ENCODE assay signal across 1 cellular context in the genomic region with DNA sequence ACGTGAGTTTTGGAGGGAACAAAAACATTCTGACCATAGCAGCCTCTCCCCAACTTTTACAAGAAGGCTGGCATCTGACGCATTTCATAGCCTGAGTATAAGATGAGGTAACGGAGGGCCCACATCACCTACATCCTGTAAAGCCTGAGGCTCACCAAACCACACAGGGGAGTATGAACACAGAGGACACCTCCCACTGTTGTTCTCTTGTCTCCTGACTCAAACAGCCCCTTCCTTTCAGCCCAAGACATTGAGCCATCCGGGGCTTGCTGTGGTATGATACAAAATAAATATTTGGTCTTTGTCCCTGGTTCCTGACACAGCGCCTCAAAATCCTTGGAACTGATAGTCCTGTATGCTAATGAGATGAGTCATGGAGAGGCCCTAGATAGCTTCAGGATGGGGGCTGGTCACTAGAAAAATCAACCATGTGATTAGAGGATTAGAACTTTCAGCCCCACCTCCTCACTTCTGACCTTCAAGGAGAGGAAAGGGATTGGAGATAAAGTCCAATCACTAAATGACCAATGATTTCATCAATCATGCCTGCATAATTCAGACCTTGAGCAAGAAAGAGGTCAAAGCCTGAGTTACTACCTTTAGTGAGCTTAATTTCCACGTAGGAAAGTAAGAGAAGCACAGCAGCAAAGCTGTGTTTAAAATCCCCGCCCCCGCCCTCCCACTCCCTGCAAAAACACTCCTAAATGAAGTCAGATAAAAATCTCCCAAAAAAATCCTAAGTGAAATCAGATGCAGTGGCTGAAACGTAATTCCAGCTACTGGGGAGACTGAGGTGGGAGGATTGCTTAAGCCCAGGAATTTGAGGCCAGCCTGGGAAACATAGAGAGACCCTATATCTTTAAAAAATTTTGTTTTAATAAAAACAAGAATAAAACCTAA.
TF ChIP-seq lines count a peak whose summit lies in the region.

No MANE protein-coding gene starts in this region.

TF ChIP-seq in IMR-90, 13 proteins besides CTCF, POLR2A, EP300 and RAD21 (continued from another document):
- TF ChIP-seq CEBPB (IDR thresholded peaks at IDR 0.05; ENCODE audit: low read depth, low read length) (peak; percentile 49; the same call in 1 of the 2 replicates), MAFK (IDR thresholded peaks at IDR 0.05; ENCODE audit: low read depth, low read length) (no peak)
- TF ChIP-seq, protein P1, sequence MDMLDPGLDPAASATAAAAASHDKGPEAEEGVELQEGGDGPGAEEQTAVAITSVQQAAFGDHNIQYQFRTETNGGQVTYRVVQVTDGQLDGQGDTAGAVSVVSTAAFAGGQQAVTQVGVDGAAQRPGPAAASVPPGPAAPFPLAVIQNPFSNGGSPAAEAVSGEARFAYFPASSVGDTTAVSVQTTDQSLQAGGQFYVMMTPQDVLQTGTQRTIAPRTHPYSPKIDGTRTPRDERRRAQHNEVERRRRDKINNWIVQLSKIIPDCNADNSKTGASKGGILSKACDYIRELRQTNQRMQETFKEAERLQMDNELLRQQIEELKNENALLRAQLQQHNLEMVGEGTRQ (IDR thresholded peaks at IDR 0.05; ENCODE audit: low read depth, low read length) = no peak
